9 cellular contexts compared by ENCODE assay signal in genomic region chr12:14958361-14959125, GRCh38. TPM values are rescaled to one million over a fixed set of nuclear protein-coding genes. Genes with fewer than 3 reads are reported as not detected.
DNase-seq lines count a peak whose midpoint lies in the region; ATAC-seq, FAIRE-seq and TF ChIP-seq lines count a peak whose summit lies in the region.
"Had no signal": no experiment of that assay in that cellular context is flagged by ENCODE, and none has a peak within 500 bp of the region (broad histone marks: within the 10 kb centered on the region; RNA-seq: fewer than 3 reads in every experiment).

No MANE protein-coding gene starts in this region.

- TF ChIP-seq POLR2A in GM12891 (IDR thresholded peaks at IDR 0.05; ENCODE audit: low read depth, low read length) = no peak
- TF ChIP-seq POLR2A in esophagus muscularis mucosa (IDR thresholded peaks at IDR 0.05; ENCODE audit: low read depth) = no peak

- H3K27me3 Mint-ChIP-seq in stimulated activated memory B cell treated with anti-CD40 and anti-IgM and Interleukin-4, amounts not matched to agents 10 μg/mL and 1 μg/mL and 100 μg/mL, for 72 hours = no peaks in the 10 kb centered on the region

- peak; percentile 26 for FAIRE-seq in GM12891 (lab: Jason Lieb, UNC)

- TF ChIP-seq CTCF in esophagus muscularis mucosa (IDR thresholded peaks at IDR 0.05) (no peak), foreskin fibroblast (IDR thresholded peaks at IDR 0.05; ENCODE audit: low read depth, low read length) (no peak)

- ATAC-seq in SK-N-SH treated with all-trans-retinoic acid at 6 μM for 48 hours (peak; percentile 54), GM18502 (IDR thresholded peaks at IDR 0.05; ENCODE audit: poor library complexity, unreplicated experiment) (no peak), GM18498 (IDR thresholded peaks at IDR 0.05; ENCODE audit: unreplicated experiment) (no peak)
- ATAC-seq in stimulated activated memory B cell treated with anti-CD40 and anti-IgM and Interleukin-4, amounts not matched to agents 10 μg/mL and 1 μg/mL and 100 μg/mL, for 72 hours = no peak

- TF ChIP-seq EP300 in esophagus muscularis mucosa (IDR thresholded peaks at IDR 0.05) = no peak

- H3K36me3 ChIP-seq in esophagus muscularis mucosa = no peaks in the 10 kb centered on the region

- peak overlapping the region; percentile 95 for H3K27ac Mint-ChIP-seq in stimulated activated memory B cell treated with anti-CD40 and anti-IgM and Interleukin-4, amounts not matched to agents 10 μg/mL and 1 μg/mL and 100 μg/mL, for 72 hours

- peak overlapping the region; percentile 99 for H3K4me3 Mint-ChIP-seq in stimulated activated memory B cell treated with anti-CD40 and anti-IgM and Interleukin-4, amounts not matched to agents 10 μg/mL and 1 μg/mL and 100 μg/mL, for 72 hours

- H3K36me3 Mint-ChIP-seq in stimulated activated memory B cell treated with anti-CD40 and anti-IgM and Interleukin-4, amounts not matched to agents 10 μg/mL and 1 μg/mL and 100 μg/mL, for 72 hours = peaks cover 20% of the 10 kb centered on the region

- no peaks in the 10 kb centered on the region for H3K27me3 ChIP-seq in esophagus muscularis mucosa

- peaks cover 56% of the 10 kb centered on the region for H3K4me1 Mint-ChIP-seq in stimulated activated memory B cell treated with anti-CD40 and anti-IgM and Interleukin-4, amounts not matched to agents 10 μg/mL and 1 μg/mL and 100 μg/mL, for 72 hours

- H3K9me3 Mint-ChIP-seq in stimulated activated memory B cell treated with anti-CD40 and anti-IgM and Interleukin-4, amounts not matched to agents 10 μg/mL and 1 μg/mL and 100 μg/mL, for 72 hours = no peaks in the 10 kb centered on the region

- no peaks in the 10 kb centered on the region for H3K9me3 ChIP-seq in esophagus muscularis mucosa

- DNase-seq in GM12891 (ENCODE audit: insufficient read length, low spot score) (no peak), esophagus muscularis mucosa (ENCODE audit: extremely low spot score) (no peak), foreskin fibroblast (no peak)
- DNase-seq: aorta, occipital lobe had no signal

- peak overlapping the region in 1 of 4 donors; percentile 54 for H3K4me3 ChIP-seq in esophagus muscularis mucosa
- H3K4me3 ChIP-seq in foreskin fibroblast (ENCODE audit: low read depth in 1 of 2, low read length in 2 of 2) = no peak overlapping the region

- WGBS in esophagus muscularis mucosa = 63% methylated on average over 11 of the region's 11 CpGs

- H3K27ac ChIP-seq in esophagus muscularis mucosa (replicated peaks in 1 of 4) = peak overlapping the region; percentile 67 to 75 (median 71)

- H3K4me1 ChIP-seq in esophagus muscularis mucosa = peaks cover 37 to 58% (median 45%) of the 10 kb centered on the region in 4 donors

- intact Hi-C loops in esophagus muscularis mucosa (cut with DNase I) = no loop called here

TF ChIP-seq in GM12891, 5 proteins besides CTCF, POLR2A, EP300 and RAD21:
- TF ChIP-seq TAF1 (IDR thresholded peaks at IDR 0.05; ENCODE audit: low read depth, low read length) (no peak), SPI1 (IDR thresholded peaks at IDR 0.05; ENCODE audit: low read depth, low read length) (no peak), PAX5 (IDR thresholded peaks at IDR 0.05; ENCODE audit: insufficient read depth, low read length, severe bottlenecking) (no peak), POU2F2 (IDR thresholded peaks at IDR 0.05; ENCODE audit: low read depth, low read length) (no peak), POLR2AphosphoS5 (IDR thresholded peaks at IDR 0.05; ENCODE audit: low read depth, low read length) (no peak)

TF ChIP-seq in SK-N-SH treated with all-trans-retinoic acid at 6 μM for 48 hours, 23 proteins besides CTCF, POLR2A, EP300 and RAD21:
- TF ChIP-seq TOX (CRISPR knock-in tag; IDR thresholded peaks at IDR 0.05; ENCODE audit: borderline replicate concordance) (no peak), POU6F1 (CRISPR knock-in tag; IDR thresholded peaks at IDR 0.05; ENCODE audit: borderline replicate concordance, low read depth) (no peak), RARB (CRISPR knock-in tag; IDR thresholded peaks at IDR 0.05) (no peak), TCF4 (CRISPR knock-in tag; IDR thresholded peaks at IDR 0.05; ENCODE audit: borderline replicate concordance) (no peak), GLIS3 (CRISPR knock-in tag; IDR thresholded peaks at IDR 0.05) (no peak), ZFP3 (CRISPR knock-in tag; IDR thresholded peaks at IDR 0.05) (no peak), ZC3H10 (CRISPR knock-in tag; IDR thresholded peaks at IDR 0.05) (no peak), CSDC2 (CRISPR knock-in tag; IDR thresholded peaks at IDR 0.05) (no peak), PPARA (CRISPR knock-in tag; IDR thresholded peaks at IDR 0.05; ENCODE audit: borderline replicate concordance) (no peak), ZNF70 (CRISPR knock-in tag; IDR thresholded peaks at IDR 0.05) (no peak), BACH2 (CRISPR knock-in tag; IDR thresholded peaks at IDR 0.05; ENCODE audit: borderline replicate concordance) (no peak)

RNA-seq across cellular contexts. Expression of gene ARHGDIB, which starts 2.9 kb away (rescaled TPM):
- polyA plus RNA-seq in GM12891 (2012; ENCODE audit: low read depth, missing spikeins) = 899 TPM
- total RNA-seq in esophagus muscularis mucosa = 100 to 1,000 TPM in 2 of 4 donors, 10 to 100 TPM in 2; 43.6 to 123 (median 84.5) TPM

RNA-seq across cellular contexts. Expression of gene PDE6H, which starts 14.3 kb away (rescaled TPM):
- polyA plus RNA-seq in GM12891 (2012; ENCODE audit: low read depth, missing spikeins) = not detected
- total RNA-seq in esophagus muscularis mucosa = not detected
- total RNA-seq: aorta, occipital lobe had no signal
- polyA plus RNA-seq: aorta had no signal

RNA-seq across cellular contexts. Expression of gene ERP27, which starts 20.2 kb away (rescaled TPM):
- polyA plus RNA-seq in GM12891 (2012; ENCODE audit: low read depth, missing spikeins) = 0.62 TPM
- total RNA-seq in esophagus muscularis mucosa = 1 to 10 TPM in 1 of 4 donors, under 1 TPM in 2, not detected in 1; 0.33 to 1.0 (median 0.58) TPM
- total RNA-seq: occipital lobe had no signal
